8 cellular contexts compared by ENCODE assay signal in genomic region chr14:23969433-23970282, GRCh38. TPM values are rescaled to one million over a fixed set of nuclear protein-coding genes. Genes with fewer than 3 reads are reported as not detected.
DNase-seq lines count a peak whose midpoint lies in the region; ATAC-seq and TF ChIP-seq lines count a peak whose summit lies in the region.
"Not testable (repeated sequence)": the region's sequence is repeated elsewhere in the genome, so short reads cannot be mapped to it uniquely, and the experiment has no call there.

No MANE protein-coding gene starts in this region.

- not testable (repeated sequence) for H3K36me3 Mint-ChIP-seq in endothelial cell (ENCODE audit: low read depth, unreplicated experiment)

- POLR2A ChIA-PET in AG04450 (lab: Yijun Ruan, JAX) = not testable (repeated sequence)

- not testable (repeated sequence) for H3K4me3 Mint-ChIP-seq in endothelial cell (ENCODE audit: unreplicated experiment)

- CTCF ChIA-PET in AG04450 (lab: Charles Lee) = not testable (repeated sequence)

- H3K27ac ChIP-seq in AG04450 (ENCODE audit: low read depth, low read length); mesodermal cell (ENCODE audit: low read depth, low read length, severe bottlenecking): not testable (repeated sequence)

- 30 to 33% methylated on average over 20 to 43 of the region's 65 CpGs for WGBS in mesodermal cell (ENCODE audit: insufficient coverage in 2 of 2), 2 experiments

- not testable (repeated sequence) for H3K4me1 ChIP-seq in mesodermal cell (ENCODE audit: control insufficient read depth, insufficient read depth, low read length, poor library complexity, severe bottlenecking)

- not testable (repeated sequence) for H3K27ac Mint-ChIP-seq in endothelial cell (ENCODE audit: unreplicated experiment)

- peak; percentile 77 for ATAC-seq in GM19397 (IDR thresholded peaks at IDR 0.05; ENCODE audit: unreplicated experiment)
- ATAC-seq in HG03439 (IDR thresholded peaks at IDR 0.05; ENCODE audit: unreplicated experiment) = peak; percentile 76

- H3K9me3 Mint-ChIP-seq in endothelial cell (ENCODE audit: unreplicated experiment) = not testable (repeated sequence)

- H3K9me3 ChIP-seq in AG04450 (ENCODE audit: control insufficient read depth, insufficient read depth, low read length); mesodermal cell (ENCODE audit: control insufficient read depth, low read length): not testable (repeated sequence)

- TF ChIP-seq CTCF in AG04450 (IDR thresholded peaks at IDR 0.05; ENCODE audit: low read depth, low read length); endothelial cell (IDR thresholded peaks at IDR 0.05; ENCODE audit: unreplicated experiment): not testable (repeated sequence)

- H3K27me3 Mint-ChIP-seq in endothelial cell (ENCODE audit: unreplicated experiment) = not testable (repeated sequence)

- not testable (repeated sequence) for DNase-seq in AG04450 (ENCODE audit: low read depth, low spot score)
- peak; percentile 33 for DNase-seq in SK-N-DZ (ENCODE audit: low spot score)
- peak; percentile 42 for DNase-seq in activated T-helper 9 cell treated with anti-CD3 and anti-CD28 coated beads, Interleukin-2, amount 50 U/mL, for 16 hours (ENCODE audit: low read depth)
- DNase-seq in endothelial cell (ENCODE audit: low spot score) = peak; percentile 18
- DNase-seq in stimulated activated CD4-positive, alpha-beta T cell treated with anti-CD3 and anti-CD28 coated beads, Interleukin-1b, Interleukin-23, amount 100 ng/mL, for 24 hours (ENCODE audit: low read depth in 4 of 4, low spot score in 1 of 4) = peak; percentile 41 to 61 (median 48)

- not testable (repeated sequence) for H3K36me3 ChIP-seq in mesodermal cell (ENCODE audit: control insufficient read depth, insufficient read depth, low read length)

- not testable (repeated sequence) for H3K4me1 Mint-ChIP-seq in endothelial cell (ENCODE audit: unreplicated experiment)

- H3K27me3 ChIP-seq in AG04450 (ENCODE audit: control insufficient read depth, insufficient read depth, low read length) = not testable (repeated sequence)

- H3K4me3 ChIP-seq in AG04450 (ENCODE audit: low read depth, low read length) = peak overlapping the region; percentile 47
- peak overlapping the region; percentile 11 for H3K4me3 ChIP-seq in mesodermal cell (ENCODE audit: extremely low read depth, insufficient read depth, low read length, poor library complexity, severe bottlenecking)

RNA-seq across cellular contexts. Expression of gene DHRS4, which starts 16.1 kb away (rescaled TPM):
- polyA plus RNA-seq in AG04450 (2011; rRNA removed) = 23.0 and 24.6 TPM in 2 replicates
- polyA minus RNA-seq in AG04450 (2011; rRNA and poly(A)+ RNA removed) = 10.6 and 11.8 TPM in 2 replicates
- polyA plus RNA-seq in SK-N-DZ (2014; cell fraction: cytosol; rRNA removed) = 10.4 and 10.7 TPM in 2 replicates
- 2.7 and 5.5 TPM in 2 replicates for polyA plus RNA-seq in SK-N-DZ (2014; cell fraction: nucleus; rRNA removed)
- total RNA-seq in endothelial cell (ENCODE audit: unreplicated experiment) = 18.9 TPM
- polyA plus RNA-seq in mesodermal cell (2013, experiment 1 of 2) = 15.9 TPM
- 14.8 TPM for polyA plus RNA-seq in mesodermal cell (2013, experiment 2 of 2)

RNA-seq across cellular contexts. Expression of gene DHRS4L2, which starts 19.1 kb away (rescaled TPM):
- polyA plus RNA-seq in AG04450 (2011; rRNA removed) = 14.8 and 17.5 TPM in 2 replicates
- 7.2 and 9.8 TPM in 2 replicates for polyA minus RNA-seq in AG04450 (2011; rRNA and poly(A)+ RNA removed)
- 1.9 and 4.2 TPM in 2 replicates for polyA plus RNA-seq in SK-N-DZ (2014; cell fraction: cytosol; rRNA removed)
- 0.17 and 3.4 TPM in 2 replicates for polyA plus RNA-seq in SK-N-DZ (2014; cell fraction: nucleus; rRNA removed)
- 19.2 TPM for total RNA-seq in endothelial cell (ENCODE audit: unreplicated experiment)
- 18.3 TPM for polyA plus RNA-seq in mesodermal cell (2013, experiment 1 of 2)
- 14.9 TPM for polyA plus RNA-seq in mesodermal cell (2013, experiment 2 of 2)
